ENCODE assay signal across 23 cellular contexts in the genomic region with DNA sequence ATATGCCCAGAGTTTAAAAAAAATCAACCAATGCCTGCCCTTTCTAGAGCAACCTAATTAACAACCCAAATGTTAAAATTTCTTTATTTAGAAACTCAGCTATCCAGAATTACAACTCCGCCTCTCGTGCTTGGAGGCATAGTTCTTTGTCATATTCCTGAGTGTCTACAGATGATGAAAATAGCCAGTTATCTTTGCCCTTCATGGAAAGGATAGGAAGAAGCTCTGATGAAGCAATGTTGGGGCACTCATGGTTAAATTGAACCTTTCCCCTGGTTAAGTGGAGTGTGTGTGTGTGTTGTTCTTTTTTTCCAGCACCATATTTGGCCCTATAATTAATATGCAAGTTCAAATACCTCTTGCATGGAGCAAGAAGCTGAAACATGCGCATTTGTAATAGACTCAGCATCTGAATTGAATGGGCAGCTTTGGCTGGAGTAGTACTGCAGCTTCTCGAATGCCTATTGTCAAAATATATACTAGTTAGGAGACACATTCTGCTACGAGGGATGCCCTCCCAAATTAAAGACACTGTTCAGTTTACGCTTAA.
DNase-seq lines count a peak whose midpoint lies in the region; ATAC-seq and TF ChIP-seq lines count a peak whose summit lies in the region.
"Had no signal": no experiment of that assay in that cellular context is flagged by ENCODE, and none has a peak within 500 bp of the region (broad histone marks: within the 10 kb centered on the region; RNA-seq: fewer than 3 reads in every experiment).

No MANE protein-coding gene starts in this region.

- WGBS in mesendoderm (ENCODE audit: extremely low coverage, insufficient coverage, low lambda C conversion rate): no CpG with 5 or more reads among the region's 6 CpGs

- H3K27ac ChIP-seq in mesendoderm (ENCODE audit: low read depth, low read length) (no peak overlapping the region), uterus (peak overlapping the region; percentile 72 to 86)
- H3K27ac ChIP-seq: A549, adrenal gland, breast epithelium, neutrophil had no signal

- no peak overlapping the region for H3K18ac ChIP-seq in mesendoderm (ENCODE audit: low read length)

- no peaks in the 10 kb centered on the region for H3K9me3 ChIP-seq in uterus
- H3K9me3 ChIP-seq: A549, adrenal gland, BE2C, breast epithelium, HAP-1, neutrophil, thyroid gland had no signal

- no peak overlapping the region for H3K4me3 ChIP-seq in mesendoderm (ENCODE audit: low read length)
- no peak overlapping the region for H3K4me3 ChIP-seq in uterus
- H3K4me3 ChIP-seq: A549, adrenal gland, breast epithelium, HAP-1, thyroid gland had no signal

- no peak overlapping the region for H4K5ac ChIP-seq in mesendoderm (ENCODE audit: low read length)

- H3K23ac ChIP-seq in mesendoderm (ENCODE audit: low read length): no peak overlapping the region

- H3K9ac ChIP-seq in mesendoderm (ENCODE audit: low read length): no peak overlapping the region

- H2BK15ac ChIP-seq in mesendoderm (replicated peaks; ENCODE audit: low read depth): no peak overlapping the region

- peak; percentile 10 for DNase-seq in NCI-H748 (lab: John Stamatoyannopoulos, UW; ENCODE audit: unreplicated experiment)
- no peak for DNase-seq in NCI-H748 treated with DMSO at 0.1 percent for 48 hours (lab: John Stamatoyannopoulos, UW)
- peak; percentile 18 for DNase-seq in cerebellar cortex (ENCODE audit: low spot score)
- DNase-seq in mesendoderm: peak; percentile 26
- no peak for DNase-seq in uterus
- DNase-seq in NCI-H1930 (lab: John Stamatoyannopoulos, UW): no peak
- DNase-seq: activated B cell treated with CpG ODN at 0.5 μM for 24 hours; activated CD4-positive, alpha-beta T cell treated with anti-CD3 and anti-CD28 coated beads, Interleukin-2, amount 50 U/mL, for 48 hours; adrenal gland; BE2C; cortex of kidney; NCI-H1417 treated with DMSO at 0.1 percent for 48 hours; NCI-H524 treated with DMSO at 0.1 percent for 48 hours; stimulated activated CD4-positive, alpha-beta T cell treated with anti-CD3 and anti-CD28 coated beads, Interleukin-2, amount 100 ng/mL, for 48 hours; stimulated activated naive B cell treated with anti-CD40 and anti-IgM and Interleukin-4, amounts not matched to agents 10 μg/mL and 1 μg/mL and 100 μg/mL, for 72 hours; T-helper 9 cell; thyroid gland had no signal

- H3K4ac ChIP-seq in mesendoderm (ENCODE audit: low read depth, low read length): no peak overlapping the region

- H4K8ac ChIP-seq in mesendoderm (ENCODE audit: low read depth, low read length): no peak overlapping the region

- H3K27me3 ChIP-seq in mesendoderm (ENCODE audit: insufficient read depth, low read length, poor library complexity): no peaks in the 10 kb centered on the region
- H3K27me3 ChIP-seq in uterus: no peaks in the 10 kb centered on the region
- H3K27me3 ChIP-seq: adrenal gland, BE2C, breast epithelium, thyroid gland had no signal

- H3K79me2 ChIP-seq in mesendoderm (ENCODE audit: control insufficient read depth, insufficient read depth, low read length): no peaks in the 10 kb centered on the region

- no peak overlapping the region for H3K56ac ChIP-seq in mesendoderm (ENCODE audit: low read length)

- peaks cover 4% of the 10 kb centered on the region for H3K4me1 ChIP-seq in mesendoderm (ENCODE audit: control insufficient read depth, low read depth, low read length)
- no peaks in the 10 kb centered on the region for H3K4me1 ChIP-seq in uterus
- H3K4me1 ChIP-seq: A549, BE2C, breast epithelium, HAP-1 had no signal

- H3K36me3 ChIP-seq in mesendoderm (ENCODE audit: control insufficient read depth, insufficient read depth, low read length) (no peaks in the 10 kb centered on the region), uterus (no peaks in the 10 kb centered on the region)
- H3K36me3 ChIP-seq: adrenal gland, BE2C, breast epithelium, HAP-1, neutrophil, thyroid gland had no signal

- H2BK5ac ChIP-seq in mesendoderm (ENCODE audit: low read length): no peak overlapping the region

- H3K79me1 ChIP-seq in mesendoderm (ENCODE audit: low read length): no peaks in the 10 kb centered on the region

- no peak for TF ChIP-seq CTCF in uterus (IDR thresholded peaks at IDR 0.05)

- intact Hi-C loops in uterus (cut with DNase I; ENCODE audit: low total_unique reads): no loop called here

- no peak overlapping the region for H3K4me2 ChIP-seq in mesendoderm (ENCODE audit: low read length)
- H3K4me2 ChIP-seq: A549 had no signal

- no peak for TF ChIP-seq POLR2A in uterus (IDR thresholded peaks at IDR 0.05)

- ATAC-seq in HG03571 (IDR thresholded peaks at IDR 0.05; ENCODE audit: unreplicated experiment) (no peak), GM19351 (IDR thresholded peaks at IDR 0.05; ENCODE audit: unreplicated experiment) (no peak)
- ATAC-seq: A549; stimulated activated naive B cell treated with anti-CD40 and anti-IgM and Interleukin-4, amounts not matched to agents 10 μg/mL and 1 μg/mL and 100 μg/mL, for 72 hours had no signal

- no peak overlapping the region for H2AK5ac ChIP-seq in mesendoderm (ENCODE audit: low read length)

- H2BK120ac ChIP-seq in mesendoderm (ENCODE audit: low read depth, low read length): no peak overlapping the region

Comparison
In these comparisons a context has a peak if more than half of its experiments do, and no peak if none do; other contexts are left out.
1. DNase-seq: peak in NCI-H748 (single experiment), cerebellar cortex (single experiment) and mesendoderm (single experiment); none in NCI-H748 treated with DMSO at 0.1 percent for 48 hours (single experiment), uterus (0 of 2) and NCI-H1930 (0 of 2).